Comparison of ENCODE assay signal across 20 cellular contexts in the genomic region with DNA sequence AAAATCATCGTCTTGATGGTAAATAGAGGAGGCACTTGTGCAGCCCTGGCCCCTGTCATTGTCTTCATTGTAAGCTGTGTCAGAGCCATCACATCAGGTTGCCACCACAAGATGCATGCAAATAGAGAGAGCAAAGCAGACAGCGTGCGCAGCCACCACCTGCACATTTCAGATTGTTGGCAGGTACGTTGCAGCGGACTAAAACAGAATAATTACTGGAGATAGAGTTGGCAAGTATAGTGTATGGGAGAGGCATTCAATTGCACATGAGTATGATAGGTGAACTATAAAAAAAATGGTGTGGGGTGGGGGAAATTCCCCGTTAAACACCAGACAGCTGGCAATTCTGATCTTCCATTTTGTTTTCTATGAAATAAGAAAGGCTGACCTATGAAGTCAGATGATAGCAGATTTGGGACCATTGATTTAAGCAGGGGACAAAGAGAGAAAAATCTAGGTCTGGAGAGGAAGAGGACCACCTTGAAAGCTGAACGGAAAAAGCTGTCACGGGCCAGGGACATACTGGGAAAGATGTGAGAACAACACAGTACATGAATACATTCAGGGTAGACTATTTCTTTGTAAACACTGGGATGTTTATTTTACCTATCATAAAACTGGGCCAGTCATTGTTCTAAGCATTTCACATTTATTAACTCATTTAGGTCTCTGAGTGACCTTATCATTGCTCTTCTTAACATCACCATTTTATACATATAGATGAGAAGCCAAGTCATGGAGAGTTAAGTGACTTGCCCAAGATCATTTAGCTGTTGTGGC.
DNase-seq lines count a peak whose midpoint lies in the region; ATAC-seq and TF ChIP-seq lines count a peak whose summit lies in the region.
"Had no signal": no experiment of that assay in that cellular context is flagged by ENCODE, and none has a peak within 500 bp of the region (broad histone marks: within the 10 kb centered on the region; RNA-seq: fewer than 3 reads in every experiment).

No MANE protein-coding gene starts in this region.

- intact Hi-C loops in left colon (cut with DNase I, micrococcal nuclease) (no loop called here), posterior cingulate gyrus (cut with DNase I) (no loop called here)
- intact Hi-C loops in CD4-positive, alpha-beta T cell (cut with DNase I, micrococcal nuclease), result no loop called here

- H3K9me3 Mint-ChIP-seq in CD4-positive, alpha-beta T cell, result peaks cover 4% of the 10 kb centered on the region
- H3K9me3 Mint-ChIP-seq: H9 had no signal

- CTCF ChIA-PET in CD4-positive, alpha-beta T cell (lab: Charles Lee), result interaction anchor here (0.7 kb wide), 1 partner anchor 103 kb away, joined by 3 read pairs; no protein-coding TSS in a partner anchor

- no peaks in the 10 kb centered on the region for H3K4me1 Mint-ChIP-seq in CD4-positive, alpha-beta T cell (ENCODE audit: low read depth)
- H3K4me1 Mint-ChIP-seq: CD8-positive, alpha-beta memory T cell had no signal

- no peak overlapping the region for H3K4me3 ChIP-seq in WERI-Rb-1 (ENCODE audit: low read depth, low read length)
- H3K4me3 ChIP-seq: A549, BLaER1, PC-9 had no signal

- H3K27me3 Mint-ChIP-seq in CD4-positive, alpha-beta T cell, result peaks cover 13% of the 10 kb centered on the region

- H3K27me3 ChIP-seq in WERI-Rb-1 (ENCODE audit: insufficient read depth, low read depth, severe bottlenecking), result peaks cover 14% of the 10 kb centered on the region
- no peaks in the 10 kb centered on the region for H3K27me3 ChIP-seq in CD4-positive, alpha-beta T cell (ENCODE audit: control insufficient read depth, insufficient read depth, low read length)
- H3K27me3 ChIP-seq: BLaER1 had no signal

- H3K27ac Mint-ChIP-seq in CD4-positive, alpha-beta T cell, result no peak overlapping the region
- H3K27ac Mint-ChIP-seq: CD8-positive, alpha-beta memory T cell; H9 had no signal

- POLR2A ChIA-PET in CD4-positive, alpha-beta T cell (lab: Charles Lee), result no interaction called here

- no peak overlapping the region for H3K27ac ChIP-seq in WERI-Rb-1
- no peak overlapping the region for H3K27ac ChIP-seq in CD4-positive, alpha-beta T cell (ENCODE audit: low read depth, low read length)
- H3K27ac ChIP-seq: A549, BLaER1, KMS-11, PC-9, RWPE1 had no signal

- H3K36me3 ChIP-seq in WERI-Rb-1, result no peaks in the 10 kb centered on the region
- H3K36me3 ChIP-seq: BLaER1 had no signal

- peak; percentile 88 for ATAC-seq in left colon
- no peak for ATAC-seq in CD4-positive, alpha-beta T cell (ENCODE audit: poor library complexity)
- ATAC-seq: A549, SK-N-SH treated with all-trans-retinoic acid at 6 μM for 48 hours had no signal

- H3K9me3 ChIP-seq in WERI-Rb-1 (ENCODE audit: severe bottlenecking), result no peaks in the 10 kb centered on the region
- no peaks in the 10 kb centered on the region for H3K9me3 ChIP-seq in CD4-positive, alpha-beta T cell (ENCODE audit: control insufficient read depth, low read length)
- H3K9me3 ChIP-seq: A549, BLaER1 had no signal

- H3K36me3 Mint-ChIP-seq in CD4-positive, alpha-beta T cell (ENCODE audit: low read depth), result no peaks in the 10 kb centered on the region
- H3K36me3 Mint-ChIP-seq: CD8-positive, alpha-beta memory T cell had no signal

- no peak overlapping the region for H3K4me3 Mint-ChIP-seq in CD4-positive, alpha-beta T cell
- H3K4me3 Mint-ChIP-seq: CD8-positive, alpha-beta memory T cell; H9 had no signal

- DNase-seq in DMS153 (lab: John Stamatoyannopoulos, UW) (peak; percentile 63), NCI-H2081 (lab: John Stamatoyannopoulos, UW) (peak; percentile 87 to 95), NCI-H748 (lab: John Stamatoyannopoulos, UW; ENCODE audit: unreplicated experiment) (peak; percentile 86), left colon (peak; percentile 28 to 36), WERI-Rb-1 (no peak), cortex of kidney (lab: John Stamatoyannopoulos, UW) (no peak), posterior cingulate gyrus (no peak)
- no peak for DNase-seq in CD4-positive, alpha-beta T cell
- DNase-seq: CD8-positive, alpha-beta memory T cell; H9; MV-4-11; NCI-H2107; NCI-H524 treated with DMSO at 0.1 percent for 48 hours; PC-9; SIG-M5 had no signal

- TF ChIP-seq CTCF in WERI-Rb-1 (IDR thresholded peaks at IDR 0.05; ENCODE audit: low read depth, low read length), result no peak
- TF ChIP-seq CTCF in CD4-positive, alpha-beta T cell (IDR thresholded peaks at IDR 0.05), result no peak

Comparison
In these comparisons a context has a peak if more than half of its experiments do, and no peak if none do; other contexts are left out.
1. DNase-seq: peak in DMS153 (single experiment), NCI-H2081 (2 of 2), NCI-H748 (single experiment) and left colon (2 of 2); none in WERI-Rb-1 (single experiment), CD4-positive, alpha-beta T cell (0 of 10), cortex of kidney (single experiment) and posterior cingulate gyrus (0 of 10).